In genomic region chr5:6733411-6734242, GRCh38 we compare ENCODE assay signal across 11 cellular contexts. TPM values are rescaled to one million over a fixed set of nuclear protein-coding genes. Genes with fewer than 3 reads are reported as not detected.
DNase-seq lines count a peak whose midpoint lies in the region; ATAC-seq and TF ChIP-seq lines count a peak whose summit lies in the region.
"Had no signal": no experiment of that assay in that cellular context is flagged by ENCODE, and none has a peak within 500 bp of the region (broad histone marks: within the 10 kb centered on the region; RNA-seq: fewer than 3 reads in every experiment).

No MANE protein-coding gene starts in this region.

- H3K9me3 ChIP-seq in adrenal gland (replicated peaks in 1 of 3): no peaks in the 10 kb centered on the region
- no peaks in the 10 kb centered on the region for H3K9me3 ChIP-seq in stomach smooth muscle (ENCODE audit: control insufficient read depth in 2 of 2, low read length in 2 of 2)

- intact Hi-C loops in adrenal gland (cut with DNase I): no loop called here

- no peak for ATAC-seq in GM18498 (IDR thresholded peaks at IDR 0.05; ENCODE audit: unreplicated experiment)

- peaks cover 0 to 13% of the 10 kb centered on the region in 2 donors for H3K36me3 ChIP-seq in adrenal gland (replicated peaks in 1 of 2)
- peaks cover 7 to 9% of the 10 kb centered on the region in 2 donors for H3K36me3 ChIP-seq in stomach smooth muscle (ENCODE audit: control insufficient read depth in 2 of 2, insufficient read depth in 2 of 2, low read length in 2 of 2)

- H3K4me1 ChIP-seq in adrenal gland (replicated peaks in 1 of 2) (peaks cover 18 to 55% of the 10 kb centered on the region in 2 donors), stomach smooth muscle (ENCODE audit: control insufficient read depth, insufficient read depth, low read length) (peaks cover 34% of the 10 kb centered on the region)

- no peak for TF ChIP-seq POLR2A in adrenal gland (IDR thresholded peaks at IDR 0.05)

- no peak for DNase-seq in activated T-cell treated with anti-CD3 and anti-CD28 coated beads, Interleukin-2, amount 50 U/mL, for 24 hours
- DNase-seq in activated T-cell treated with anti-CD3 and anti-CD28 coated beads for 4 hours (no peak), adrenal gland (peak in 1 of 7 donors; percentile 15), hepatic stellate cell (ENCODE audit: low spot score) (peak; percentile 67), MV-4-11 (lab: John Stamatoyannopoulos, UW) (no peak), NCI-H345 treated with DMSO at 0.1 percent for 48 hours (lab: John Stamatoyannopoulos, UW; ENCODE audit: unreplicated experiment) (no peak)
- DNase-seq: GOT3, small intestine had no signal

- no peak overlapping the region for H3K4me3 ChIP-seq in adrenal gland
- H3K4me3 ChIP-seq in stomach smooth muscle (ENCODE audit: low read length in 2 of 2): peak overlapping the region in 1 of 2 donors; percentile 47

- H3K27ac ChIP-seq in adrenal gland (peak overlapping the region in 3 of 5 donors; percentile 43 to 80 (median 76)), stomach smooth muscle (ENCODE audit: low read length) (peak overlapping the region; percentile 18)

- WGBS in adrenal gland, 4 donors: 79 to 90% (median 85%) methylated on average over 18 to 21 of the region's 21 CpGs

- no peak overlapping the region for H3K9ac ChIP-seq in stomach smooth muscle (ENCODE audit: low read length in 2 of 2)

- H3K4me1 Mint-ChIP-seq in activated T-cell treated with anti-CD3 and anti-CD28 coated beads, Interleukin-2, amount 50 U/mL, for 24 hours (ENCODE audit: low read depth): peaks cover 90% of the 10 kb centered on the region

- H3K4me3 Mint-ChIP-seq in activated T-cell treated with anti-CD3 and anti-CD28 coated beads, Interleukin-2, amount 50 U/mL, for 24 hours: no peak overlapping the region
- H3K4me3 Mint-ChIP-seq: B cell had no signal

- H3K27me3 ChIP-seq in adrenal gland (no peaks in the 10 kb centered on the region), stomach smooth muscle (ENCODE audit: control insufficient read depth in 1 of 2, insufficient read depth in 2 of 2, low read length in 2 of 2) (no peaks in the 10 kb centered on the region)

- peaks cover 79% of the 10 kb centered on the region for H3K36me3 Mint-ChIP-seq in activated T-cell treated with anti-CD3 and anti-CD28 coated beads, Interleukin-2, amount 50 U/mL, for 24 hours (ENCODE audit: low read depth)

- no peak for TF ChIP-seq CTCF in adrenal gland (IDR thresholded peaks at IDR 0.05)

- no peaks in the 10 kb centered on the region for H3K9me3 Mint-ChIP-seq in activated T-cell treated with anti-CD3 and anti-CD28 coated beads, Interleukin-2, amount 50 U/mL, for 24 hours

- no peaks in the 10 kb centered on the region for H3K27me3 Mint-ChIP-seq in activated T-cell treated with anti-CD3 and anti-CD28 coated beads, Interleukin-2, amount 50 U/mL, for 24 hours
- H3K27me3 Mint-ChIP-seq: B cell had no signal

- H3K27ac Mint-ChIP-seq in activated T-cell treated with anti-CD3 and anti-CD28 coated beads, Interleukin-2, amount 50 U/mL, for 24 hours: peak overlapping the region; percentile 60
- H3K27ac Mint-ChIP-seq: B cell had no signal

RNA-seq across cellular contexts. Expression of gene TENT4A, which starts 20.4 kb away (rescaled TPM):
- total RNA-seq in adrenal gland: 10 to 100 TPM in 7 of 8 donors, 1 to 10 TPM in 1; 9.5 to 24.4 (median 15.5) TPM
- polyA plus RNA-seq in adrenal gland: 10 to 100 TPM in 2 of 3 donors, 1 to 10 TPM in 1; 9.9 to 16.8 (median 15.4) TPM
